Comparison of ENCODE assay signal across 1 cellular context in genomic region chr11:118201966-118202365, GRCh38.
TF ChIP-seq lines count a peak whose summit lies in the region.

No MANE protein-coding gene starts in this region.

TF ChIP-seq in HepG2, 621 proteins besides CTCF, POLR2A, EP300 and RAD21:
- 0 out of 2 replicates have a peak, but pooled peaks have one; percentile 28 for TF ChIP-seq ZBTB10 (CRISPR knock-in tag; IDR thresholded peaks at IDR 0.05; ENCODE audit: borderline replicate concordance)
- TF ChIP-seq BRD4 (CRISPR knock-in tag; IDR thresholded peaks at IDR 0.05) = 0 out of 2 replicates have a peak, but pooled peaks have one; percentile 21
- TF ChIP-seq HNRNPLL (IDR thresholded peaks at IDR 0.05; ENCODE audit: low read depth, low read length, poor library complexity, severe bottlenecking) = no peak
- 0 out of 2 replicates have a peak, but pooled peaks have one; percentile 30 for TF ChIP-seq ZNF652 (CRISPR knock-in tag; IDR thresholded peaks at IDR 0.05; ENCODE audit: borderline replicate concordance, low read depth)
- TF ChIP-seq SSRP1 (CRISPR knock-in tag; IDR thresholded peaks at IDR 0.05) = 0 out of 2 replicates have a peak, but pooled peaks have one; percentile 67
- TF ChIP-seq SALL2 (CRISPR knock-in tag; IDR thresholded peaks at IDR 0.05) = 0 out of 2 replicates have a peak, but pooled peaks have one; percentile 5
- no peak for TF ChIP-seq HMG20A (CRISPR knock-in tag; IDR thresholded peaks at IDR 0.05; ENCODE audit: borderline replicate concordance)
- TF ChIP-seq ZNF142 (CRISPR knock-in tag; IDR thresholded peaks at IDR 0.05) = 0 out of 2 replicates have a peak, but pooled peaks have one; percentile 14
- TF ChIP-seq PAXIP1 (CRISPR knock-in tag; conservative IDR thresholded peaks at IDR 0.05) = no peak
